24 cellular contexts compared by ENCODE assay signal in genomic region chr10:19683326-19683725, GRCh38.
"Had no signal": no experiment of that assay in that cellular context is flagged by ENCODE, and none has a peak within 500 bp of the region (broad histone marks: within the 10 kb centered on the region; RNA-seq: fewer than 3 reads in every experiment).

No MANE protein-coding gene starts in this region.

- H3K36me3 ChIP-seq: left ventricle myocardium inferior, sigmoid colon, transverse colon, uterus had no signal

- H3K27ac Mint-ChIP-seq: activated CD8-positive, alpha-beta memory T cell treated with anti-CD3 and anti-CD28 coated beads, Interleukin-2, amount 10 ng/mL, durations not matched to agents 7 days and 5 days; activated CD8-positive, alpha-beta T cell treated with anti-CD3 and anti-CD28 coated beads for 36 hours; activated naive CD8-positive, alpha-beta T cell treated with anti-CD3 and anti-CD28 coated beads, Interleukin-2, amount 50 U/mL, for 24 hours; activated T-helper 1 cell treated with anti-CD3 and anti-CD28 coated beads, Interleukin-12 subunit alpha, Interleukin-12 subunit beta, Interleukin-2, Interleukin-4 antibody, amounts not matched to agents 30 ng/mL and 10 ng/mL and 1 ng/mL, durations not matched to agents 14 hours and 24 hours and 36 hours; naive B cell; progenitor cell of endocrine pancreas; stimulated activated naive B cell treated with anti-CD40 and anti-IgM and Interleukin-4, amounts not matched to agents 10 μg/mL and 1 μg/mL and 100 μg/mL, for 72 hours had no signal

- H3K4me3 ChIP-seq: left ventricle myocardium inferior, sigmoid colon, transverse colon, uterus had no signal

- H3K4me1 ChIP-seq: left ventricle myocardium inferior, sigmoid colon, transverse colon, uterus had no signal

- DNase-seq: activated CD4-positive, alpha-beta T cell treated with anti-CD3 and anti-CD28 coated beads for 48 hours; activated CD8-positive, alpha-beta memory T cell treated with anti-CD3 and anti-CD28 coated beads, Interleukin-2, amount 10 ng/mL, durations not matched to agents 7 days and 5 days; activated CD8-positive, alpha-beta T cell treated with anti-CD3 and anti-CD28 coated beads for 36 hours; activated gamma-delta T cell; activated naive CD4-positive, alpha-beta T cell treated with anti-CD3 and anti-CD28 coated beads, Interleukin-2, amount 50 U/mL, for 16 hours; activated naive CD8-positive, alpha-beta T cell treated with anti-CD3 and anti-CD28 coated beads, Interleukin-2, amount 50 U/mL, for 24 hours; activated T-cell treated with anti-CD3 and anti-CD28 coated beads for 4 hours; aorta; cerebellar nuclear complex; cortex of kidney; kidney; left ventricle myocardium inferior; naive B cell; retina; sigmoid colon; stimulated activated CD4-positive, alpha-beta T cell treated with anti-CD3 and anti-CD28 coated beads, Interleukin-2, amount 100 ng/mL, for 48 hours; stimulated activated CD8-positive, alpha-beta memory T cell treated with anti-CD3 and anti-CD28 coated beads, Interleukin-4, amount 100 ng/mL, for 48 hours; stimulated activated naive B cell treated with anti-CD40 and anti-IgM and Interleukin-4, amounts not matched to agents 10 μg/mL and 1 μg/mL and 100 μg/mL, for 72 hours; transverse colon; uterus had no signal

- H3K36me3 Mint-ChIP-seq: activated CD8-positive, alpha-beta memory T cell treated with anti-CD3 and anti-CD28 coated beads, Interleukin-2, amount 10 ng/mL, durations not matched to agents 7 days and 5 days; naive B cell; stimulated activated naive B cell treated with anti-CD40 and anti-IgM and Interleukin-4, amounts not matched to agents 10 μg/mL and 1 μg/mL and 100 μg/mL, for 72 hours had no signal

- ATAC-seq: activated CD8-positive, alpha-beta memory T cell treated with anti-CD3 and anti-CD28 coated beads, Interleukin-2, amount 10 ng/mL, durations not matched to agents 7 days and 5 days; activated CD8-positive, alpha-beta T cell treated with anti-CD3 and anti-CD28 coated beads for 36 hours; activated naive CD8-positive, alpha-beta T cell treated with anti-CD3 and anti-CD28 coated beads, Interleukin-2, amount 50 U/mL, for 24 hours; stimulated activated naive B cell treated with anti-CD40 and anti-IgM and Interleukin-4, amounts not matched to agents 10 μg/mL and 1 μg/mL and 100 μg/mL, for 72 hours had no signal

- H3K4me1 Mint-ChIP-seq: activated CD8-positive, alpha-beta memory T cell treated with anti-CD3 and anti-CD28 coated beads, Interleukin-2, amount 10 ng/mL, durations not matched to agents 7 days and 5 days; activated naive CD8-positive, alpha-beta T cell treated with anti-CD3 and anti-CD28 coated beads, Interleukin-2, amount 50 U/mL, for 24 hours; naive B cell; neural crest cell; stimulated activated naive B cell treated with anti-CD40 and anti-IgM and Interleukin-4, amounts not matched to agents 10 μg/mL and 1 μg/mL and 100 μg/mL, for 72 hours had no signal

- H3K27ac ChIP-seq: epithelial cell of prostate, left ventricle myocardium inferior, sigmoid colon, transverse colon, uterus had no signal

- H3K27me3 ChIP-seq: sigmoid colon, transverse colon, uterus had no signal

- H3K27me3 Mint-ChIP-seq: activated CD8-positive, alpha-beta memory T cell treated with anti-CD3 and anti-CD28 coated beads, Interleukin-2, amount 10 ng/mL, durations not matched to agents 7 days and 5 days; activated CD8-positive, alpha-beta T cell treated with anti-CD3 and anti-CD28 coated beads for 36 hours; activated naive CD8-positive, alpha-beta T cell treated with anti-CD3 and anti-CD28 coated beads, Interleukin-2, amount 50 U/mL, for 24 hours; naive B cell; progenitor cell of endocrine pancreas; stimulated activated naive B cell treated with anti-CD40 and anti-IgM and Interleukin-4, amounts not matched to agents 10 μg/mL and 1 μg/mL and 100 μg/mL, for 72 hours had no signal

- H3K9me3 ChIP-seq: transverse colon, uterus had no signal

- H3K4me3 Mint-ChIP-seq: activated CD8-positive, alpha-beta memory T cell treated with anti-CD3 and anti-CD28 coated beads, Interleukin-2, amount 10 ng/mL, durations not matched to agents 7 days and 5 days; activated CD8-positive, alpha-beta T cell treated with anti-CD3 and anti-CD28 coated beads for 36 hours; activated naive CD8-positive, alpha-beta T cell treated with anti-CD3 and anti-CD28 coated beads, Interleukin-2, amount 50 U/mL, for 24 hours; activated T-helper 1 cell treated with anti-CD3 and anti-CD28 coated beads, Interleukin-12 subunit alpha, Interleukin-12 subunit beta, Interleukin-2, Interleukin-4 antibody, amounts not matched to agents 30 ng/mL and 10 ng/mL and 1 ng/mL, durations not matched to agents 14 hours and 24 hours and 36 hours; naive B cell; neural crest cell; stimulated activated naive B cell treated with anti-CD40 and anti-IgM and Interleukin-4, amounts not matched to agents 10 μg/mL and 1 μg/mL and 100 μg/mL, for 72 hours had no signal
